ENCODE assay signal across 27 cellular contexts in the genomic region with DNA sequence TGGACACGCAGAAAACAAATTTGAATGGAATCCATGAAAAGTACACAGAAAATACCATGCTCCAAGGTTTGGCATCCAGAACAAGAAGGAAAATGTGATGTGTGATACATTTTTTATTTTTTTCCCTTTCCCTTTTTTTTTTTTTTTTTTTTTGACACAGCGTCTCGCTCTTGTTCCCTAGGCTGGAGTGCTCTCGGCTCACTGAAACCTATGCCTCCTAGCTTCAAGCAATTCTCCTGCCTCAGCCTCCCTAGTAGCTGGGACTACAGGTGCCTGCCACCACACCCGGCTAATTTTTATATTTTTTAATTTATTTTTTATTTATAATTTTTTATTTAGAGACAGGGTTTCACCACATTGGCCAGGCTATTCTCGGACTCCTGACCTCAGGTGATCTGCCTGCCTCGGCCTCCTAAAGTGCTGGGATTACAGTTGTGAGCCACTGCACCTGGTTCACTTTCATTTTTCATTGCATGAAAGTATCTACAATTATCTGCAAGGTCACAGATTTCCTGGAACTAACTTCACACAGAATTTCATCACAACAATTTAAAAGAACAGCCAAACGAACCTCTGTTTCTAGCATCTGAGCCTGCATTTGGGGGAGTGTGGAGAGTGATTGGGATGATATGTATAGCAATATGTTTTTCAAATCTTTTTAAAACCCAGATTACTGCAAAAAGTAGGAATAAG. TPM values are rescaled to one million over a fixed set of nuclear protein-coding genes. Genes with fewer than 3 reads are reported as not detected.
DNase-seq lines count a peak whose midpoint lies in the region; ATAC-seq, FAIRE-seq and TF ChIP-seq lines count a peak whose summit lies in the region.
"Had no signal": no experiment of that assay in that cellular context is flagged by ENCODE, and none has a peak within 500 bp of the region (broad histone marks: within the 10 kb centered on the region; RNA-seq: fewer than 3 reads in every experiment).

No MANE protein-coding gene starts in this region.

- no peak overlapping the region for H3K56ac ChIP-seq in H9 (ENCODE audit: insufficient read length, low read depth, low read length)

- H3T11ph ChIP-seq in H9 (ENCODE audit: low read length) = no peak overlapping the region

- no peak for FAIRE-seq in pancreas (lab: Jason Lieb, UNC)
- FAIRE-seq: kidney, RCC 7860 had no signal

- H2BK5ac ChIP-seq in H9 (ENCODE audit: insufficient read length, low read length) = no peak overlapping the region

- WGBS in pancreas, 2 donors = 38 to 43% methylated on average over 8 of the region's 8 CpGs
- no CpG with 5 or more reads among the region's 8 CpGs for WGBS in H9 (ENCODE audit: extremely low coverage, insufficient read length, low lambda C conversion rate)

- H3K9me2 ChIP-seq in MM.1S (replicated peaks; ENCODE audit: insufficient read depth, low read length) = no peaks in the 10 kb centered on the region

- no peak overlapping the region for H3K4ac ChIP-seq in H9 (ENCODE audit: low read depth, low read length)

- H3K4me3 Mint-ChIP-seq in activated naive CD8-positive, alpha-beta T cell treated with anti-CD3 and anti-CD28 coated beads for 36 hours = no peak overlapping the region
- H3K4me3 Mint-ChIP-seq in activated naive CD8-positive, alpha-beta T cell treated with anti-CD3 and anti-CD28 coated beads, Interleukin-2, amount 50 U/mL, for 24 hours = no peak overlapping the region
- H3K4me3 Mint-ChIP-seq in activated T-helper 2 cell treated with anti-CD3 and anti-CD28 coated beads, Interferon-gamma antibody, Interleukin-2, Interleukin-4, amounts not matched to agents 10 μg/mL and 5 μg/mL and 100 μg/mL, durations not matched to agents 14 hours and 24 hours and 36 hours (ENCODE audit: low read depth) = no peak overlapping the region
- H3K4me3 Mint-ChIP-seq in CD4-positive, alpha-beta T cell = no peak overlapping the region
- H3K4me3 Mint-ChIP-seq in H9 = no peak overlapping the region
- H3K4me3 Mint-ChIP-seq: mesothelial cell of epicardium; stimulated activated effector memory CD8-positive, alpha-beta T cell treated with anti-CD3 and anti-CD28 coated beads, Interleukin-12 subunit alpha, Interleukin-12 subunit beta, amount 100 ng/mL, for 72 hours had no signal

- no peak overlapping the region for H3K4me2 ChIP-seq in MM.1S (ENCODE audit: low read depth, low read length)
- no peak overlapping the region for H3K4me2 ChIP-seq in H9 (ENCODE audit: insufficient read depth, insufficient read length, low read length)
- H3K4me2 ChIP-seq: BLaER1 had no signal

- TF ChIP-seq CTCF in MM.1S (IDR thresholded peaks at IDR 0.05; ENCODE audit: low read length) (no peak), pancreas (IDR thresholded peaks at IDR 0.05) (no peak), H9 (conservative IDR thresholded peaks at IDR 0.05) (no peak)
- no peak for TF ChIP-seq CTCF in CD4-positive, alpha-beta T cell (IDR thresholded peaks at IDR 0.05)

- no peaks in the 10 kb centered on the region for H3K27me3 ChIP-seq in MM.1S (replicated peaks; ENCODE audit: insufficient read depth, low read length)
- H3K27me3 ChIP-seq in pancreas = no peaks in the 10 kb centered on the region
- no peaks in the 10 kb centered on the region for H3K27me3 ChIP-seq in CD4-positive, alpha-beta T cell (ENCODE audit: control insufficient read depth, insufficient read depth, low read length)
- H3K27me3 ChIP-seq in H9 (ENCODE audit: insufficient read depth, low read length) = no peaks in the 10 kb centered on the region
- H3K27me3 ChIP-seq: BLaER1, esophagus muscularis mucosa, heart right ventricle, tibial nerve had no signal

- peaks cover 34% of the 10 kb centered on the region for H3K4me1 Mint-ChIP-seq in activated naive CD8-positive, alpha-beta T cell treated with anti-CD3 and anti-CD28 coated beads for 36 hours
- H3K4me1 Mint-ChIP-seq in activated naive CD8-positive, alpha-beta T cell treated with anti-CD3 and anti-CD28 coated beads, Interleukin-2, amount 50 U/mL, for 24 hours = peaks cover 27% of the 10 kb centered on the region
- peaks cover 44% of the 10 kb centered on the region for H3K4me1 Mint-ChIP-seq in activated T-helper 2 cell treated with anti-CD3 and anti-CD28 coated beads, Interferon-gamma antibody, Interleukin-2, Interleukin-4, amounts not matched to agents 10 μg/mL and 5 μg/mL and 100 μg/mL, durations not matched to agents 14 hours and 24 hours and 36 hours (ENCODE audit: low read depth)
- H3K4me1 Mint-ChIP-seq in CD4-positive, alpha-beta T cell (ENCODE audit: low read depth) = peaks cover 20% of the 10 kb centered on the region
- no peaks in the 10 kb centered on the region for H3K4me1 Mint-ChIP-seq in H9
- H3K4me1 Mint-ChIP-seq: mesothelial cell of epicardium had no signal

- CTCF ChIA-PET in CD4-positive, alpha-beta T cell (lab: Charles Lee) = interaction anchor here (0.7 kb wide), 1 partner anchor 800 kb away, joined by 3 read pairs; no protein-coding TSS in a partner anchor

- no peaks in the 10 kb centered on the region for H3K36me3 ChIP-seq in MM.1S (replicated peaks; ENCODE audit: insufficient read depth, low read length)
- no peaks in the 10 kb centered on the region for H3K36me3 ChIP-seq in pancreas
- H3K36me3 ChIP-seq: BLaER1, esophagus muscularis mucosa, heart right ventricle, tibial nerve had no signal

- no peaks in the 10 kb centered on the region for H3K79me1 ChIP-seq in H9 (ENCODE audit: insufficient read depth, low read depth, low read length, poor library complexity, severe bottlenecking)

- H2BK12ac ChIP-seq in H9 (ENCODE audit: insufficient read length, low read depth, low read length) = no peak overlapping the region

- no peak overlapping the region for H2AK5ac ChIP-seq in H9 (ENCODE audit: insufficient read length, low read length)

- H3K4me1 ChIP-seq in MM.1S (ENCODE audit: low read length) (no peaks in the 10 kb centered on the region), pancreas (peaks cover 7 to 15% (median 9%) of the 10 kb centered on the region in 3 donors), H9 (ENCODE audit: insufficient read depth, low read length) (no peaks in the 10 kb centered on the region)
- H3K4me1 ChIP-seq: esophagus muscularis mucosa, tibial nerve had no signal

- no peak overlapping the region for H4K8ac ChIP-seq in H9 (replicated peaks; ENCODE audit: insufficient read length, low read depth, low read length)

- no peak overlapping the region for H3K18ac ChIP-seq in H9 (ENCODE audit: insufficient read length, low read depth, low read length)

- H2BK20ac ChIP-seq in H9 (ENCODE audit: low read depth, low read length, poor library complexity, severe bottlenecking) = no peak overlapping the region

- no peaks in the 10 kb centered on the region for H3K9me3 Mint-ChIP-seq in activated naive CD8-positive, alpha-beta T cell treated with anti-CD3 and anti-CD28 coated beads for 36 hours
- no peaks in the 10 kb centered on the region for H3K9me3 Mint-ChIP-seq in activated naive CD8-positive, alpha-beta T cell treated with anti-CD3 and anti-CD28 coated beads, Interleukin-2, amount 50 U/mL, for 24 hours
- H3K9me3 Mint-ChIP-seq in activated T-helper 2 cell treated with anti-CD3 and anti-CD28 coated beads, Interferon-gamma antibody, Interleukin-2, Interleukin-4, amounts not matched to agents 10 μg/mL and 5 μg/mL and 100 μg/mL, durations not matched to agents 14 hours and 24 hours and 36 hours = no peaks in the 10 kb centered on the region
- H3K9me3 Mint-ChIP-seq in CD4-positive, alpha-beta T cell = no peaks in the 10 kb centered on the region
- no peaks in the 10 kb centered on the region for H3K9me3 Mint-ChIP-seq in H9
- H3K9me3 Mint-ChIP-seq: mesothelial cell of epicardium; stimulated activated effector memory CD8-positive, alpha-beta T cell treated with anti-CD3 and anti-CD28 coated beads, Interleukin-12 subunit alpha, Interleukin-12 subunit beta, amount 100 ng/mL, for 72 hours had no signal

- intact Hi-C loops in activated T-helper 2 cell treated with anti-CD3 and anti-CD28 coated beads, Interferon-gamma antibody, Interleukin-2, Interleukin-4, amounts not matched to agents 10 μg/mL and 5 μg/mL and 100 μg/mL, durations not matched to agents 14 hours and 24 hours and 36 hours (cut with micrococcal nuclease) = no loop called here
- intact Hi-C loops in pancreas (cut with DNase I) = no loop called here
- intact Hi-C loops in CD4-positive, alpha-beta T cell (cut with DNase I, micrococcal nuclease) = no loop called here

- H4K91ac ChIP-seq in H9 (ENCODE audit: insufficient read length, low read depth, low read length) = no peak overlapping the region

- H3K9ac ChIP-seq in MM.1S (ENCODE audit: low read length) (no peak overlapping the region), H9 (ENCODE audit: extremely low read depth, insufficient read length, low read length) (no peak overlapping the region)
- H3K9ac ChIP-seq: BLaER1 had no signal

- H2BK120ac ChIP-seq in H9 (ENCODE audit: low read depth, low read length, poor library complexity, severe bottlenecking) = no peak overlapping the region

- H3K79me2 ChIP-seq in MM.1S (ENCODE audit: low read length) = no peaks in the 10 kb centered on the region
- H3K79me2 ChIP-seq in H9 (ENCODE audit: insufficient read depth, low read length) = no peaks in the 10 kb centered on the region

- no peak overlapping the region for H2BK15ac ChIP-seq in H9 (ENCODE audit: low read depth, low read length)

- H4K20me1 ChIP-seq in MM.1S (ENCODE audit: insufficient read depth, low read length) (no peaks in the 10 kb centered on the region), H9 (ENCODE audit: control insufficient read depth, insufficient read depth, insufficient read length) (no peaks in the 10 kb centered on the region)
- H4K20me1 ChIP-seq: BLaER1 had no signal

- H3K23ac ChIP-seq in H9 (ENCODE audit: insufficient read length, low read depth, low read length) = no peak overlapping the region

- H3F3A ChIP-seq in MM.1S (ENCODE audit: insufficient read depth, low read length) = no peaks in the 10 kb centered on the region

- H2AFZ ChIP-seq in MM.1S (ENCODE audit: low read length) = no peak overlapping the region
- no peak overlapping the region for H2AFZ ChIP-seq in H9 (ENCODE audit: low read length)

- H3K27ac ChIP-seq in MM.1S (ENCODE audit: low read length) = no peak overlapping the region
- peak overlapping the region in 2 of 4 donors; percentile 60 to 69 for H3K27ac ChIP-seq in pancreas
- no peak overlapping the region for H3K27ac ChIP-seq in CD4-positive, alpha-beta T cell (ENCODE audit: low read depth, low read length)
- H3K27ac ChIP-seq in H9 (ENCODE audit: insufficient read length, low read depth, low read length) = no peak overlapping the region
- H3K27ac ChIP-seq: BLaER1, esophagus muscularis mucosa, heart right ventricle, tibial nerve had no signal

- no peak for DNase-seq in activated naive CD8-positive, alpha-beta T cell treated with anti-CD3 and anti-CD28 coated beads for 36 hours
- no peak for DNase-seq in activated naive CD8-positive, alpha-beta T cell treated with anti-CD3 and anti-CD28 coated beads, Interleukin-2, amount 50 U/mL, for 24 hours
- DNase-seq in MM.1S (peak; percentile 35), pancreas (peak in 4 of 6 donors; percentile 15 to 53 (median 37)), cerebellar nuclear complex (lab: John Stamatoyannopoulos, UW) (no peak), H9 (no peak)
- DNase-seq in activated T-helper 2 cell treated with anti-CD3 and anti-CD28 coated beads, Interferon-gamma antibody, Interleukin-2, Interleukin-4, amounts not matched to agents 10 μg/mL and 5 μg/mL and 100 μg/mL, durations not matched to agents 14 hours and 24 hours and 36 hours (ENCODE audit: low spot score) = no peak
- DNase-seq in CD4-positive, alpha-beta T cell = no peak
- DNase-seq: activated effector memory CD4-positive, alpha-beta T cell treated with anti-CD3 and anti-CD28 coated beads, Interleukin-2, amount 50 U/mL, for 16 hours; central memory CD4-positive, alpha-beta T cell; heart right ventricle; kidney; NCI-H1694; NCI-H446 treated with DMSO at 0.1 percent for 48 hours; NCI-H774; SHP77 treated with DMSO at 0.1 percent for 48 hours had no signal

- H3K4me3 ChIP-seq in MM.1S (ENCODE audit: low read length) = no peak overlapping the region
- H3K4me3 ChIP-seq in pancreas = no peak overlapping the region
- H3K4me3 ChIP-seq: BLaER1, esophagus muscularis mucosa, heart right ventricle, tibial nerve had no signal

- H3K36me3 Mint-ChIP-seq in activated naive CD8-positive, alpha-beta T cell treated with anti-CD3 and anti-CD28 coated beads for 36 hours = no peaks in the 10 kb centered on the region
- no peaks in the 10 kb centered on the region for H3K36me3 Mint-ChIP-seq in activated naive CD8-positive, alpha-beta T cell treated with anti-CD3 and anti-CD28 coated beads, Interleukin-2, amount 50 U/mL, for 24 hours (ENCODE audit: low read depth)
- no peaks in the 10 kb centered on the region for H3K36me3 Mint-ChIP-seq in activated T-helper 2 cell treated with anti-CD3 and anti-CD28 coated beads, Interferon-gamma antibody, Interleukin-2, Interleukin-4, amounts not matched to agents 10 μg/mL and 5 μg/mL and 100 μg/mL, durations not matched to agents 14 hours and 24 hours and 36 hours (ENCODE audit: low read depth)
- no peaks in the 10 kb centered on the region for H3K36me3 Mint-ChIP-seq in CD4-positive, alpha-beta T cell (ENCODE audit: low read depth)
- H3K36me3 Mint-ChIP-seq in H9 (ENCODE audit: insufficient read depth in 1 of 3, low read depth in 3 of 3) = no peaks in the 10 kb centered on the region
- H3K36me3 Mint-ChIP-seq: mesothelial cell of epicardium; stimulated activated effector memory CD8-positive, alpha-beta T cell treated with anti-CD3 and anti-CD28 coated beads, Interleukin-12 subunit alpha, Interleukin-12 subunit beta, amount 100 ng/mL, for 72 hours had no signal

- no peak overlapping the region for H3K14ac ChIP-seq in H9 (ENCODE audit: insufficient read depth, low read length)

- POLR2A ChIA-PET in CD4-positive, alpha-beta T cell (lab: Charles Lee) = no interaction called here

- H3K9me3 ChIP-seq in MM.1S (replicated peaks; ENCODE audit: insufficient read depth, low read length) = no peaks in the 10 kb centered on the region
- H3K9me3 ChIP-seq in pancreas = no peaks in the 10 kb centered on the region
- no peaks in the 10 kb centered on the region for H3K9me3 ChIP-seq in CD4-positive, alpha-beta T cell (ENCODE audit: control insufficient read depth, low read length)
- H3K9me3 ChIP-seq in H9 (ENCODE audit: control insufficient read depth, low read depth, low read length) = no peaks in the 10 kb centered on the region
- H3K9me3 ChIP-seq: BLaER1, esophagus muscularis mucosa, heart right ventricle, tibial nerve had no signal

- H3K27me3 Mint-ChIP-seq in activated naive CD8-positive, alpha-beta T cell treated with anti-CD3 and anti-CD28 coated beads for 36 hours = peaks cover 3% of the 10 kb centered on the region
- H3K27me3 Mint-ChIP-seq in activated naive CD8-positive, alpha-beta T cell treated with anti-CD3 and anti-CD28 coated beads, Interleukin-2, amount 50 U/mL, for 24 hours = no peaks in the 10 kb centered on the region
- H3K27me3 Mint-ChIP-seq in activated T-helper 2 cell treated with anti-CD3 and anti-CD28 coated beads, Interferon-gamma antibody, Interleukin-2, Interleukin-4, amounts not matched to agents 10 μg/mL and 5 μg/mL and 100 μg/mL, durations not matched to agents 14 hours and 24 hours and 36 hours (ENCODE audit: low read depth) = peaks cover 7% of the 10 kb centered on the region
- H3K27me3 Mint-ChIP-seq in CD4-positive, alpha-beta T cell = peaks cover under 1% of the 10 kb centered on the region
- H3K27me3 Mint-ChIP-seq in H9 (ENCODE audit: low read depth) = no peaks in the 10 kb centered on the region

- H3K23me2 ChIP-seq in H9 (ENCODE audit: insufficient read length, low read depth, low read length, poor library complexity, severe bottlenecking) = no peaks in the 10 kb centered on the region

- H4K5ac ChIP-seq in H9 (ENCODE audit: insufficient read length, low read depth, low read length) = no peak overlapping the region

- H3K27ac Mint-ChIP-seq in activated naive CD8-positive, alpha-beta T cell treated with anti-CD3 and anti-CD28 coated beads for 36 hours = peak overlapping the region; percentile 18
- no peak overlapping the region for H3K27ac Mint-ChIP-seq in activated naive CD8-positive, alpha-beta T cell treated with anti-CD3 and anti-CD28 coated beads, Interleukin-2, amount 50 U/mL, for 24 hours
- peak overlapping the region; percentile 10 for H3K27ac Mint-ChIP-seq in activated T-helper 2 cell treated with anti-CD3 and anti-CD28 coated beads, Interferon-gamma antibody, Interleukin-2, Interleukin-4, amounts not matched to agents 10 μg/mL and 5 μg/mL and 100 μg/mL, durations not matched to agents 14 hours and 24 hours and 36 hours
- H3K27ac Mint-ChIP-seq in CD4-positive, alpha-beta T cell = no peak overlapping the region
- H3K27ac Mint-ChIP-seq in H9 = no peak overlapping the region; a peak in 1 of 7 replicates
- H3K27ac Mint-ChIP-seq: mesothelial cell of epicardium; stimulated activated effector memory CD8-positive, alpha-beta T cell treated with anti-CD3 and anti-CD28 coated beads, Interleukin-12 subunit alpha, Interleukin-12 subunit beta, amount 100 ng/mL, for 72 hours had no signal

- ATAC-seq in activated naive CD8-positive, alpha-beta T cell treated with anti-CD3 and anti-CD28 coated beads, Interleukin-2, amount 50 U/mL, for 24 hours = no peak
- peak; percentile 68 to 87 (median 83) for ATAC-seq in pancreas
- ATAC-seq in CD4-positive, alpha-beta T cell (ENCODE audit: poor library complexity) = no peak
- ATAC-seq: heart right ventricle; stimulated activated effector memory CD8-positive, alpha-beta T cell treated with anti-CD3 and anti-CD28 coated beads, Interleukin-12 subunit alpha, Interleukin-12 subunit beta, amount 100 ng/mL, for 72 hours had no signal

RNA-seq across cellular contexts. Expression of gene POU1F1, which starts 8.3 kb away (rescaled TPM):
- not detected for total RNA-seq in activated naive CD8-positive, alpha-beta T cell treated with anti-CD3 and anti-CD28 coated beads for 36 hours
- total RNA-seq in activated T-helper 2 cell treated with anti-CD3 and anti-CD28 coated beads, Interferon-gamma antibody, Interleukin-2, Interleukin-4, amounts not matched to agents 10 μg/mL and 5 μg/mL and 100 μg/mL, durations not matched to agents 14 hours and 24 hours and 36 hours = not detected in 2 replicates
- total RNA-seq in pancreas (not detected), H9 (2021) (not detected in 2 replicates)
- polyA plus RNA-seq in pancreas = not detected
- not detected for total RNA-seq in CD4-positive, alpha-beta T cell
- total RNA-seq: dermis blood vessel endothelial cell, esophagus muscularis mucosa, heart right ventricle, kidney, lower leg skin, mesothelial cell of epicardium, osteoblast, skeletal muscle tissue, tibial nerve had no signal
- polyA plus RNA-seq: adipose tissue, heart right ventricle had no signal

RNA-seq across cellular contexts. Expression of gene CHMP2B, which starts 41.0 kb away (rescaled TPM):
- total RNA-seq in activated naive CD8-positive, alpha-beta T cell treated with anti-CD3 and anti-CD28 coated beads for 36 hours = 10 to 100 TPM; 30.5 to 34.5 TPM
- total RNA-seq in activated T-helper 2 cell treated with anti-CD3 and anti-CD28 coated beads, Interferon-gamma antibody, Interleukin-2, Interleukin-4, amounts not matched to agents 10 μg/mL and 5 μg/mL and 100 μg/mL, durations not matched to agents 14 hours and 24 hours and 36 hours = 25.0 and 25.2 TPM in 2 replicates
- 10 to 100 TPM; 19.5 to 29.0 (median 25.3) TPM for total RNA-seq in pancreas
- 10 to 100 TPM; 10.3 to 16.2 TPM for polyA plus RNA-seq in pancreas
- 10 to 100 TPM; 24.7 to 31.5 TPM for total RNA-seq in CD4-positive, alpha-beta T cell
- 38.5 and 39.3 TPM in 2 replicates for total RNA-seq in H9 (2021)

Comparison
In these comparisons a context has a peak if more than half of its experiments do, and no peak if none do; other contexts are left out.
1. H3K27ac Mint-ChIP-seq: peak in activated naive CD8-positive, alpha-beta T cell treated with anti-CD3 and anti-CD28 coated beads for 36 hours (single experiment) and activated T-helper 2 cell treated with anti-CD3 and anti-CD28 coated beads, Interferon-gamma antibody, Interleukin-2, Interleukin-4, amounts not matched to agents 10 μg/mL and 5 μg/mL and 100 μg/mL, durations not matched to agents 14 hours and 24 hours and 36 hours (single experiment); none in activated naive CD8-positive, alpha-beta T cell treated with anti-CD3 and anti-CD28 coated beads, Interleukin-2, amount 50 U/mL, for 24 hours (single experiment), CD4-positive, alpha-beta T cell (single experiment) and H9 (0 of 3).
2. DNase-seq: peak in MM.1S (single experiment) and pancreas (4 of 6); none in activated naive CD8-positive, alpha-beta T cell treated with anti-CD3 and anti-CD28 coated beads for 36 hours (single experiment), activated naive CD8-positive, alpha-beta T cell treated with anti-CD3 and anti-CD28 coated beads, Interleukin-2, amount 50 U/mL, for 24 hours (single experiment), activated T-helper 2 cell treated with anti-CD3 and anti-CD28 coated beads, Interferon-gamma antibody, Interleukin-2, Interleukin-4, amounts not matched to agents 10 μg/mL and 5 μg/mL and 100 μg/mL, durations not matched to agents 14 hours and 24 hours and 36 hours (single experiment), CD4-positive, alpha-beta T cell (0 of 10), cerebellar nuclear complex (0 of 2) and H9 (single experiment).
3. ATAC-seq: peak in pancreas (4 of 4); none in activated naive CD8-positive, alpha-beta T cell treated with anti-CD3 and anti-CD28 coated beads, Interleukin-2, amount 50 U/mL, for 24 hours (single experiment) and CD4-positive, alpha-beta T cell (single experiment).